ENCODE assay signal across 18 cellular contexts in the genomic region with DNA sequence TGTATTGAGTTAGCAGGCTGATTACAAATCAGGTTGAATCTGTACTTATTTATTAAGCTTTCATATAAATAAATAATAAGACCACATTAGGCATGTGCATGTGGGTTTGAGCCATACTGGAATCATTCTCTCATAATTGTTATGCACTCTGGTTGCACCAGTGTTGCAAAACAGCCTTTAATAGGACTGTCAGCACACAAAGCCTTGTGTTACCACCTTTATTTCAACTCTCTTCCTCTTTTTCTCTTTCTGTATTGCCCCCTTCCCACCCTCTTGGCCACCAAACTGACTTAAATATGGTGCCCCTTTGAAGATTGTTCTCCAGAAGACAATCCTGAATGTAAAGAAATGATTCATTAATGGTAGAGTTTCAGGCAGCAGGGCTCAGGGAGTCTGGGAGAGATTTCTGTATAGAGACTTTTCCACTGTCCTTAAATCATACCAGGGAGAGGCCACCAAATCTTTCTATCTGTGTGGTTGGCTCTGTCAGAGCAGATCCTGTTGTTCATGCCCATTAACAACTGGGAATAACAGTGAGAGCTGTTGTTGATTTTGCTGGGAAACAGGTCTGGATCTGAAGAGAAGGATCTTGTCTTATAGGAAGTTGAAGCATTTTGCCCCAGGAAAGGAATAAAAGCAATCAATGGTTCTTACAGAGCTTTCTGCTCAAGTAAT.
"Had no signal": no experiment of that assay in that cellular context is flagged by ENCODE, and none has a peak within 500 bp of the region (broad histone marks: within the 10 kb centered on the region; RNA-seq: fewer than 3 reads in every experiment).

No MANE protein-coding gene starts in this region.

- H3K4me1 ChIP-seq: neural progenitor cell, upper lobe of right lung had no signal

- H3K36me3 Mint-ChIP-seq: activated naive CD8-positive, alpha-beta T cell treated with anti-CD3 and anti-CD28 coated beads for 36 hours had no signal

- DNase-seq: activated B cell treated with CpG ODN at 0.5 μM for 24 hours; activated CD4-positive, alpha-beta T cell treated with anti-CD3 and anti-CD28 coated beads, Interleukin-2, amount 10 ng/mL, durations not matched to agents 7 days and 5 days; activated CD8-positive, alpha-beta memory T cell treated with anti-CD3 and anti-CD28 coated beads, Interleukin-2, amount 50 U/mL, for 48 hours; activated naive CD8-positive, alpha-beta T cell treated with anti-CD3 and anti-CD28 coated beads for 36 hours; cortex of kidney; effector CD4-positive, alpha-beta T cell; heart left ventricle; left colon; midbrain; ovary; stimulated activated CD4-positive, alpha-beta T cell treated with anti-CD3 and anti-CD28 coated beads, Interleukin-1b, Interleukin-23, amount 100 ng/mL, for 48 hours; stimulated activated naive CD8-positive, alpha-beta T cell treated with anti-CD3 and anti-CD28 coated beads, Interleukin-15, amount 100 ng/mL, for 72 hours; upper lobe of right lung had no signal

- ATAC-seq: heart left ventricle; stimulated activated naive CD8-positive, alpha-beta T cell treated with anti-CD3 and anti-CD28 coated beads, Interleukin-15, amount 100 ng/mL, for 72 hours; upper lobe of right lung had no signal

- H3K27me3 Mint-ChIP-seq: activated B cell treated with CpG ODN at 0.5 μM for 24 hours had no signal

- H3K4me3 Mint-ChIP-seq: activated B cell treated with CpG ODN at 0.5 μM for 24 hours; activated CD4-positive, alpha-beta T cell treated with anti-CD3 and anti-CD28 coated beads, Interleukin-2, amount 10 ng/mL, durations not matched to agents 7 days and 5 days; activated naive CD8-positive, alpha-beta T cell treated with anti-CD3 and anti-CD28 coated beads for 36 hours; brain; neural progenitor cell; stimulated activated naive CD8-positive, alpha-beta T cell treated with anti-CD3 and anti-CD28 coated beads, Interleukin-15, amount 100 ng/mL, for 72 hours; T-helper 1 cell treated with Interleukin-12 subunit alpha and Interleukin-12 subunit beta and Interleukin-4 antibody, amounts not matched to agents 30 μg/mL and 1 μg/mL, for 36 hours had no signal

- H3K9me3 ChIP-seq: ovary, thoracic aorta, upper lobe of right lung had no signal

- H3K9me3 Mint-ChIP-seq: activated B cell treated with CpG ODN at 0.5 μM for 24 hours; activated CD4-positive, alpha-beta T cell treated with anti-CD3 and anti-CD28 coated beads, Interleukin-2, amount 10 ng/mL, durations not matched to agents 7 days and 5 days; activated naive CD8-positive, alpha-beta T cell treated with anti-CD3 and anti-CD28 coated beads for 36 hours; stimulated activated naive CD8-positive, alpha-beta T cell treated with anti-CD3 and anti-CD28 coated beads, Interleukin-15, amount 100 ng/mL, for 72 hours; T-helper 1 cell treated with Interleukin-12 subunit alpha and Interleukin-12 subunit beta and Interleukin-4 antibody, amounts not matched to agents 30 μg/mL and 1 μg/mL, for 36 hours had no signal

- H3K27ac Mint-ChIP-seq: activated B cell treated with CpG ODN at 0.5 μM for 24 hours; activated CD4-positive, alpha-beta T cell treated with anti-CD3 and anti-CD28 coated beads, Interleukin-2, amount 10 ng/mL, durations not matched to agents 7 days and 5 days; activated naive CD8-positive, alpha-beta T cell treated with anti-CD3 and anti-CD28 coated beads for 36 hours; brain; neural progenitor cell; stimulated activated naive CD8-positive, alpha-beta T cell treated with anti-CD3 and anti-CD28 coated beads, Interleukin-15, amount 100 ng/mL, for 72 hours; T-helper 1 cell treated with Interleukin-12 subunit alpha and Interleukin-12 subunit beta and Interleukin-4 antibody, amounts not matched to agents 30 μg/mL and 1 μg/mL, for 36 hours had no signal

- H3K27me3 ChIP-seq: heart left ventricle, neural progenitor cell, ovary, upper lobe of right lung had no signal

- H3K27ac ChIP-seq: heart left ventricle, neural progenitor cell, ovary, thoracic aorta, upper lobe of right lung had no signal

- H3K4me3 ChIP-seq: heart left ventricle, lung, neural progenitor cell, ovary, thoracic aorta, upper lobe of right lung had no signal

- H3K36me3 ChIP-seq: heart left ventricle, neural progenitor cell, ovary, thoracic aorta, upper lobe of right lung had no signal

- H3K4me1 Mint-ChIP-seq: activated B cell treated with CpG ODN at 0.5 μM for 24 hours; activated CD4-positive, alpha-beta T cell treated with anti-CD3 and anti-CD28 coated beads, Interleukin-2, amount 10 ng/mL, durations not matched to agents 7 days and 5 days; activated naive CD8-positive, alpha-beta T cell treated with anti-CD3 and anti-CD28 coated beads for 36 hours; stimulated activated naive CD8-positive, alpha-beta T cell treated with anti-CD3 and anti-CD28 coated beads, Interleukin-15, amount 100 ng/mL, for 72 hours had no signal
